ENCODE assay signal across 10 cellular contexts in genomic region chr6:112037783-112038216, GRCh38. TPM values are rescaled to one million over a fixed set of nuclear protein-coding genes. Genes with fewer than 3 reads are reported as not detected.
A peak's percentile ranks its signal among the peaks of the same experiment; 100 is the strongest.
DNase-seq lines count a peak whose midpoint lies in the region; ATAC-seq, FAIRE-seq and TF ChIP-seq lines count a peak whose summit lies in the region.
"Had no signal": no experiment of that assay in that cellular context is flagged by ENCODE, and none has a peak within 500 bp of the region (broad histone marks: within the 10 kb centered on the region; RNA-seq: fewer than 3 reads in every experiment).

No MANE protein-coding gene starts in this region.

- peak; percentile 67 for DNase-seq in AG09319 (ENCODE audit: extremely low read depth, low read depth)
- peak; percentile 29 for DNase-seq in NCI-H69 (lab: John Stamatoyannopoulos, UW)
- peak; percentile 70 for DNase-seq in epidermal melanocyte (ENCODE audit: insufficient read length, low spot score)
- peak; percentile 67 for DNase-seq in non-pigmented ciliary epithelial cell (ENCODE audit: low read depth)
- no peak for DNase-seq in DMS53 treated with DMSO at 0.1 percent for 48 hours (lab: John Stamatoyannopoulos, UW; ENCODE audit: unreplicated experiment)
- no peak for DNase-seq in GM12891 (ENCODE audit: insufficient read length, low spot score)
- DNase-seq in NCI-H1417 treated with DMSO at 0.1 percent for 48 hours (lab: John Stamatoyannopoulos, UW): no peak
- DNase-seq: NCI-H2107 had no signal

- TF ChIP-seq POLR2A in GM12891 (IDR thresholded peaks at IDR 0.05; ENCODE audit: low read depth, low read length): no peak

- TF ChIP-seq CTCF in AG09319 (IDR thresholded peaks at IDR 0.05; ENCODE audit: low read depth, low read length): no peak

- FAIRE-seq in GM12891 (lab: Jason Lieb, UNC): no peak
- FAIRE-seq: colon had no signal

- no peak for ATAC-seq in GM21717 (IDR thresholded peaks at IDR 0.05; ENCODE audit: unreplicated experiment)

TF ChIP-seq in GM12891, 5 proteins besides CTCF, POLR2A, EP300 and RAD21:
- TF ChIP-seq POU2F2 (IDR thresholded peaks at IDR 0.05; ENCODE audit: low read depth, low read length): no peak
- TF ChIP-seq TAF1 (IDR thresholded peaks at IDR 0.05; ENCODE audit: low read depth, low read length): no peak
- no peak for TF ChIP-seq SPI1 (IDR thresholded peaks at IDR 0.05; ENCODE audit: low read depth, low read length)
- no peak for TF ChIP-seq POLR2AphosphoS5 (IDR thresholded peaks at IDR 0.05; ENCODE audit: low read depth, low read length)
- TF ChIP-seq PAX5 (IDR thresholded peaks at IDR 0.05; ENCODE audit: insufficient read depth, low read length, severe bottlenecking): no peak

RNA-seq across cellular contexts. Expression of gene CCN6, which starts 16.1 kb away (rescaled TPM):
- 0.08 TPM for polyA plus RNA-seq in GM12891 (2012; ENCODE audit: low read depth, missing spikeins)

RNA-seq across cellular contexts. Expression of gene TUBE1, which starts 49.5 kb away (rescaled TPM):
- polyA plus RNA-seq in GM12891 (2012; ENCODE audit: low read depth, missing spikeins): 3.6 TPM

RNA-seq across cellular contexts. Expression of gene FAM229B, which starts 49.6 kb away (rescaled TPM):
- 2.1 TPM for polyA plus RNA-seq in GM12891 (2012; ENCODE audit: low read depth, missing spikeins)

Comparison
In these comparisons a context has a peak if more than half of its experiments do, and no peak if none do; other contexts are left out.
1. DNase-seq: peak in AG09319 (single experiment), NCI-H69 (single experiment), epidermal melanocyte (single experiment) and non-pigmented ciliary epithelial cell (single experiment); none in DMS53 treated with DMSO at 0.1 percent for 48 hours (single experiment), GM12891 (single experiment) and NCI-H1417 treated with DMSO at 0.1 percent for 48 hours (single experiment).